8 cellular contexts compared by ENCODE assay signal in the genomic region with DNA sequence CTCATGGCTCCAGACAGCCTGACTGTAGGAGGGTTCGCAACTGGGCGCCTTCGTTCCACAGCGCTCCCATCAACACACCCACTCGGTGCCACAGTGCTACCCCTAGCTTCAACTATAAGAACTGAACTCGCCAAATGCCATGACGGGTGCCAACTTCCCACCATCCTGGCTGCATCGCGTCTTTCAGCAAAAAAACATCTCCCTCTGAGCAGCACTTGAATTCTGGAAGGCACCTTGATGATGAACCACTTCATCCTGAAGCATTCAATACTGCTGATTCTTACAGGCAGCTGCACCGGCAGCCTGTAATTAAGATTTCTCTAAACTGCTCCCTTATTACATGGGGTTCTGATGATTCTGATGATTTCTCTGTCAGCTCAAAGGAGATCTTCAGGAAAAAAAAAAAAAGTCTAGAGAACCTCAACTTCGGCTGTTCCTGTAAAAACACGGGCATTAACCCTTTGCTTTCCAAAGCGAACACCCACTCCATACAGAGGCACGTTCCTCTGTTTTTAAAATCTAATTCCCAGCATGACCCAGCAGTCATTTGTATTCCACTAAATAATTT. TPM values are rescaled to one million over a fixed set of nuclear protein-coding genes. Genes with fewer than 3 reads are reported as not detected.
DNase-seq lines count a peak whose midpoint lies in the region; ATAC-seq and TF ChIP-seq lines count a peak whose summit lies in the region.

No MANE protein-coding gene starts in this region.

- no TSS peak for BruUV-seq in HCT116 (replicated peaks; lab: Mats Ljungman, UMichigan)

- no peak overlapping the region for H2BK12ac ChIP-seq in trophoblast cell (ENCODE audit: low read length)

- H3K18ac ChIP-seq in trophoblast cell (ENCODE audit: low read length): peak overlapping the region; percentile 89

- peak in 2 of 3 experiments; percentile 37 to 43; a peak in 4 of 6 replicates for TF ChIP-seq CTCF in HCT116 (IDR thresholded peaks at IDR 0.05 in 2 of 3, conservative IDR thresholded peaks at IDR 0.05 in 1 of 3; ENCODE audit: borderline replicate concordance in 1 of 3, insufficient read depth in 1 of 3, low read depth in 2 of 3, low read length in 2 of 3)
- TF ChIP-seq CTCF in ascending aorta (IDR thresholded peaks at IDR 0.05): peak; percentile 52 to 59 (median 57)
- peak; percentile 28 to 74 for TF ChIP-seq CTCF in right atrium auricular region (IDR thresholded peaks at IDR 0.05)

- H3K79me2 ChIP-seq in HCT116 (ENCODE audit: insufficient read depth, low read length) (peaks cover 55% of the 10 kb centered on the region), trophoblast cell (ENCODE audit: control insufficient read depth, insufficient read depth, low read length, poor library complexity) (peaks cover 6% of the 10 kb centered on the region)

- RAD21 ChIA-PET in HCT116 (lab: Charles Lee; ENCODE audit: low non-redundant PET in 1 of 2, low total read pairs in 2 of 2, uncharacterized antibody in 2 of 2, unreplicated experiment in 2 of 2): no interaction called here

- CTCF ChIA-PET in HCT116 (lab: Charles Lee): no interaction called here

- H4K12ac ChIP-seq in trophoblast cell (ENCODE audit: low read depth, low read length): no peak overlapping the region

- DNase-seq in C1 segment of cervical spinal cord (lab: John Stamatoyannopoulos, UW) (peak in 13 of 14 donors; percentile 9 to 55 (median 31)), HCT116 (ENCODE audit: low read depth, low spot score) (no peak), SJCRH30 (peak in 1 of 2 experiments; percentile 30), ascending aorta (ENCODE audit: low spot score in 2 of 2) (peak; percentile 29 to 90), right atrium auricular region (ENCODE audit: low spot score) (peak; percentile 82), trophoblast cell (no peak)

- intact Hi-C loops in HCT116 (cut with micrococcal nuclease) (no loop called here), ascending aorta (cut with DNase I) (loop anchor here (1.0 to 5.0 kb wide), 3 partner anchors 14 to 95 kb away; no protein-coding TSS in a partner anchor)

- no peak for TF ChIP-seq RAD21 in HCT116 (IDR thresholded peaks at IDR 0.05; ENCODE audit: low read depth)

- H3K4ac ChIP-seq in trophoblast cell (ENCODE audit: low read depth, low read length): peak overlapping the region; percentile 67

- peaks cover 9% of the 10 kb centered on the region for H3K79me1 ChIP-seq in trophoblast cell (ENCODE audit: low read length)

- no peak overlapping the region for H2BK5ac ChIP-seq in trophoblast cell (ENCODE audit: low read depth, low read length, poor library complexity)

- ATAC-seq in HCT116 (peak; percentile 41), HG03432 (IDR thresholded peaks at IDR 0.05; ENCODE audit: unreplicated experiment) (no peak), GM18520 (IDR thresholded peaks at IDR 0.05; ENCODE audit: unreplicated experiment) (no peak)

- H4K8ac ChIP-seq in trophoblast cell (ENCODE audit: low read depth, low read length): peak overlapping the region; percentile 53

- H4K20me1 ChIP-seq in HCT116 (ENCODE audit: insufficient read depth): no peaks in the 10 kb centered on the region

- H3K4me2 ChIP-seq in HCT116 (ENCODE audit: low read length) (peak overlapping the region; percentile 91), trophoblast cell (ENCODE audit: low read length) (peak overlapping the region; percentile 97)

- POLR2A ChIA-PET in HCT116 (lab: Charles Lee): interaction anchor here (1.6 kb wide), 1 partner anchor 10 kb away, joined by 5 read pairs; no protein-coding TSS in a partner anchor

- H3K4me1 ChIP-seq in HCT116 (ENCODE audit: control insufficient read depth in 1 of 2, insufficient read depth in 2 of 2, low read length in 2 of 2) (peaks cover 14 to 30% of the 10 kb centered on the region in 2 experiments), SJCRH30 (peaks cover 4% of the 10 kb centered on the region; the same call in 1 of the 2 replicates), ascending aorta (peaks cover 6 to 23% of the 10 kb centered on the region in 2 donors), right atrium auricular region (peaks cover 0 to 34% of the 10 kb centered on the region in 2 donors), trophoblast cell (ENCODE audit: control insufficient read depth in 1 of 2, insufficient read depth in 2 of 2, low read length in 2 of 2) (peaks cover 9 to 11% of the 10 kb centered on the region in 2 experiments)

- H3K9ac ChIP-seq in HCT116 (ENCODE audit: low read length) (peak overlapping the region; percentile 69), trophoblast cell (ENCODE audit: low read length) (peak overlapping the region; percentile 7)

- H4K91ac ChIP-seq in trophoblast cell (ENCODE audit: low read depth, low read length): no peak overlapping the region

- H3K36me3 ChIP-seq in HCT116 (ENCODE audit: control insufficient read depth in 1 of 2, insufficient read depth in 2 of 2, low read length in 2 of 2) (no peaks in the 10 kb centered on the region), SJCRH30 (no peaks in the 10 kb centered on the region), ascending aorta (no peaks in the 10 kb centered on the region), right atrium auricular region (no peaks in the 10 kb centered on the region), trophoblast cell (ENCODE audit: control insufficient read depth in 1 of 2, insufficient read depth in 2 of 2, low read length in 2 of 2) (no peaks in the 10 kb centered on the region)

- H3K27me3 ChIP-seq in HCT116 (ENCODE audit: insufficient read depth, low read length) (no peaks in the 10 kb centered on the region), SJCRH30 (no peaks in the 10 kb centered on the region), ascending aorta (no peaks in the 10 kb centered on the region), right atrium auricular region (no peaks in the 10 kb centered on the region), trophoblast cell (ENCODE audit: insufficient read depth, low read length) (no peaks in the 10 kb centered on the region)

- H2BK120ac ChIP-seq in trophoblast cell (ENCODE audit: insufficient read depth, low read length, poor library complexity): no peak overlapping the region

- H3K4me3 ChIP-seq in HCT116 (replicated peaks in 1 of 2; ENCODE audit: low read depth in 1 of 2, low read length in 2 of 2): peak overlapping the region; percentile 70 to 82
- H3K4me3 ChIP-seq in SJCRH30: peak overlapping the region; percentile 76
- peak overlapping the region; percentile 94 to 97 for H3K4me3 ChIP-seq in ascending aorta
- H3K4me3 ChIP-seq in right atrium auricular region: peak overlapping the region; percentile 92 to 99
- peak overlapping the region; percentile 85 for H3K4me3 ChIP-seq in trophoblast cell (ENCODE audit: low read depth, low read length)

- no peak overlapping the region for H2AK5ac ChIP-seq in trophoblast cell (ENCODE audit: low read length)

- no peaks in the 10 kb centered on the region for H3K9me3 ChIP-seq in HCT116 (ENCODE audit: control insufficient read depth in 1 of 2, insufficient read depth in 1 of 2, low read depth in 1 of 2, low read length in 2 of 2)
- no peaks in the 10 kb centered on the region for H3K9me3 ChIP-seq in SJCRH30 (replicated peaks)
- no peaks in the 10 kb centered on the region for H3K9me3 ChIP-seq in ascending aorta
- H3K9me3 ChIP-seq in right atrium auricular region: no peaks in the 10 kb centered on the region
- no peaks in the 10 kb centered on the region for H3K9me3 ChIP-seq in trophoblast cell (ENCODE audit: insufficient read depth, low read depth, low read length)

- no peak overlapping the region for H2AFZ ChIP-seq in HCT116 (ENCODE audit: low read depth, low read length, poor library complexity, severe bottlenecking)
- H2AFZ ChIP-seq in trophoblast cell (ENCODE audit: insufficient read depth, low read length, poor library complexity): no peak overlapping the region

- no peak for TF ChIP-seq POLR2A in HCT116 (IDR thresholded peaks at IDR 0.05; ENCODE audit: borderline replicate concordance, extremely low read depth, insufficient read depth, insufficient read length)

- H3K23ac ChIP-seq in trophoblast cell (ENCODE audit: low read length): no peak overlapping the region

- H3K9me2 ChIP-seq in HCT116 (ENCODE audit: insufficient read depth): no peaks in the 10 kb centered on the region

- no CpG with 5 or more reads among the region's 14 CpGs for WGBS in trophoblast cell (ENCODE audit: extremely low coverage, insufficient coverage, insufficient read length)

- H3K27ac ChIP-seq in HCT116 (ENCODE audit: low read depth, low read length) (no peak overlapping the region), SJCRH30 (no peak overlapping the region), ascending aorta (peak overlapping the region; percentile 67 to 78), right atrium auricular region (peak overlapping the region; percentile 83 to 93), trophoblast cell (ENCODE audit: low read depth, low read length) (no peak overlapping the region)

- H3K14ac ChIP-seq in trophoblast cell (ENCODE audit: low read length): no peak overlapping the region

TF ChIP-seq in HCT116, 20 proteins besides CTCF, POLR2A, EP300 and RAD21:
- no peak for TF ChIP-seq SRF (IDR thresholded peaks at IDR 0.05; ENCODE audit: low read depth)
- TF ChIP-seq ZNF274 (IDR thresholded peaks at IDR 0.05; ENCODE audit: low read depth, low read length): no peak

RNA-seq across cellular contexts. Expression of a gene that starts 1.2 kb away (rescaled TPM):
- total RNA-seq in HCT116 (2021; ENCODE audit: unreplicated experiment) (16.7 TPM), ascending aorta (51.8 TPM), right atrium auricular region (10 to 100 TPM; 27.2 to 34.0 TPM)
- polyA plus RNA-seq in HCT116 (2012): 15.1 and 15.6 TPM in 2 replicates
- total RNA-seq in SJCRH30 (2014; rRNA removed; shearing (Covaris generic)): 17.2 and 19.2 TPM in 2 replicates
- polyA plus RNA-seq in trophoblast cell (2013): 35.4 and 38.4 TPM in 2 replicates

Comparison
In these comparisons a context has a peak if more than half of its experiments do, and no peak if none do; other contexts are left out.
1. DNase-seq: peak in C1 segment of cervical spinal cord (13 of 14), ascending aorta (2 of 2) and right atrium auricular region (single experiment); none in HCT116 (single experiment) and trophoblast cell (0 of 2).
2. H3K27ac ChIP-seq: peak in ascending aorta (2 of 2) and right atrium auricular region (2 of 2); none in HCT116 (single experiment), SJCRH30 (single experiment) and trophoblast cell (single experiment).
3. Peak in every context shown above with its lines, with median percentiles within 50 percentile points of each other: H3K4me3 ChIP-seq and CTCF ChIP-seq.